Comparison of ENCODE assay signal across 15 cellular contexts in the genomic region with DNA sequence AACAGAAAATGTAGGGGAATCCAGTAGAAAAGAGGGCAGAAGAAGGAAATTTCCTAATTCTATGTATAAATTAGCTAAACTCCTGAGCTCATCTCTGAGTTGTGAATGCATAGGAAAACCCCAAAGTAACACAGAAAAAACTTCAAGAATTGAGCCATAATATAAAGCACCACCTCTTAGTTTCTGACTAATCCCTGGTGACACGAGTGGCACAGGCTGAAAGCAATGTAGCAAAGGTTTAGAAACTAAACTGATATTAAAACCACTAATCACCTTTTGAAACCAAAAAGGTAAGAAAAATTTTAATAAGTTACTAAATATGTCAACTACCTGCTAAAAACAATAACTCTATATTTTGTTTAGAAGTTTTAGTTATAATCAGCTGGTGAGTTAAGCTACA.
DNase-seq lines count a peak whose midpoint lies in the region; ATAC-seq and TF ChIP-seq lines count a peak whose summit lies in the region.
"Had no signal": no experiment of that assay in that cellular context is flagged by ENCODE, and none has a peak within 500 bp of the region (broad histone marks: within the 10 kb centered on the region; RNA-seq: fewer than 3 reads in every experiment).

No MANE protein-coding gene starts in this region.

- ATAC-seq in SK-N-SH treated with all-trans-retinoic acid at 6 μM for 48 hours (no peak), HG03439 (IDR thresholded peaks at IDR 0.05; ENCODE audit: unreplicated experiment) (peak; percentile 59), heart right ventricle (no peak)
- ATAC-seq: left lung had no signal

- peak overlapping the region; percentile 86 for H3K27ac Mint-ChIP-seq in HFFc6

- TF ChIP-seq CTCF in SK-N-SH (IDR thresholded peaks at IDR 0.05) (no peak), HFFc6 (IDR thresholded peaks at IDR 0.05) (no peak), heart right ventricle (IDR thresholded peaks at IDR 0.05) (no peak)

- no peak for DNase-seq in SK-N-SH
- DNase-seq in HFFc6 = no peak
- peak; percentile 50 for DNase-seq in mesenchymal stem cell
- no peak for DNase-seq in heart right ventricle
- no peak for DNase-seq in HAP-1 (ENCODE audit: low spot score in 2 of 2)
- DNase-seq in stimulated activated CD4-positive, alpha-beta T cell treated with anti-CD3 and anti-CD28 coated beads, Interleukin-1b, Interleukin-23, amount 100 ng/mL, for 48 hours = no peak
- DNase-seq: activated naive CD4-positive, alpha-beta T cell treated with anti-CD3 and anti-CD28 coated beads, Interleukin-2, amount 50 U/mL, for 16 hours; erythroblast; left lung; NCI-H1417 treated with DMSO at 0.1 percent for 48 hours; spleen; transverse colon had no signal

- H2BK120ac ChIP-seq in mesenchymal stem cell (ENCODE audit: low read depth, low read length) = no peak overlapping the region

- peak overlapping the region in 1 of 2 experiments; percentile 84; a peak in 1 of 4 replicates for H3K27ac ChIP-seq in SK-N-SH (ENCODE audit: low read depth in 2 of 2, low read length in 1 of 2)
- peak overlapping the region; percentile 76 for H3K27ac ChIP-seq in mesenchymal stem cell (ENCODE audit: low read length, poor library complexity, severe bottlenecking)
- H3K27ac ChIP-seq in heart right ventricle = no peak overlapping the region
- H3K27ac ChIP-seq: 22Rv1, left lung, spleen, transverse colon had no signal

- no peak overlapping the region for H2BK15ac ChIP-seq in mesenchymal stem cell (ENCODE audit: low read depth, poor library complexity, severe bottlenecking)

- H4K91ac ChIP-seq in mesenchymal stem cell (ENCODE audit: low read length) = no peak overlapping the region

- no peaks in the 10 kb centered on the region for H3K27me3 Mint-ChIP-seq in HFFc6 (ENCODE audit: insufficient read depth)

- no peaks in the 10 kb centered on the region for H3K9me3 Mint-ChIP-seq in HFFc6

- H3K9ac ChIP-seq in SK-N-SH (no peak overlapping the region), mesenchymal stem cell (ENCODE audit: low read length) (no peak overlapping the region)

- no peak overlapping the region for H3K4ac ChIP-seq in mesenchymal stem cell (ENCODE audit: low read depth in 1 of 2, low read length in 2 of 2)

- H2BK5ac ChIP-seq in mesenchymal stem cell (ENCODE audit: low read depth, low read length, poor library complexity, severe bottlenecking) = no peak overlapping the region

- peak overlapping the region; percentile 14; the same call in 1 of the 2 replicates for H3K4me3 Mint-ChIP-seq in HFFc6

- H4K8ac ChIP-seq in mesenchymal stem cell (ENCODE audit: low read length) = no peak overlapping the region

- no peak overlapping the region for H2AK5ac ChIP-seq in mesenchymal stem cell (ENCODE audit: low read length, severe bottlenecking)

- TF ChIP-seq RAD21 in SK-N-SH (IDR thresholded peaks at IDR 0.05; ENCODE audit: low read length) = no peak

- intact Hi-C loops in heart right ventricle (cut with DNase I) = no loop called here

- no peak overlapping the region for H3K4me3 ChIP-seq in SK-N-SH (ENCODE audit: low read depth in 2 of 2, low read length in 1 of 2)
- no peak overlapping the region for H3K4me3 ChIP-seq in mesenchymal stem cell (ENCODE audit: insufficient read depth in 1 of 2, low read depth in 1 of 2, low read length in 2 of 2)
- no peak overlapping the region for H3K4me3 ChIP-seq in heart right ventricle
- H3K4me3 ChIP-seq in HAP-1 = no peak overlapping the region
- H3K4me3 ChIP-seq: left lung, spleen, transverse colon had no signal

- H3K36me3 Mint-ChIP-seq in HFFc6 (ENCODE audit: low read depth) = peaks cover 4% of the 10 kb centered on the region; the same call in 1 of the 2 replicates

- H4K20me1 ChIP-seq in SK-N-SH (ENCODE audit: insufficient read depth) = no peaks in the 10 kb centered on the region

- H3K4me1 Mint-ChIP-seq in HFFc6 (ENCODE audit: low read depth) = peaks cover 54% of the 10 kb centered on the region

- H3F3A ChIP-seq in SK-N-SH (replicated peaks; ENCODE audit: insufficient read depth) = peaks cover 37% of the 10 kb centered on the region

- no peaks in the 10 kb centered on the region for H3K79me1 ChIP-seq in mesenchymal stem cell (replicated peaks; ENCODE audit: low read length, poor library complexity, severe bottlenecking)

- H3K36me3 ChIP-seq in SK-N-SH (replicated peaks in 1 of 2; ENCODE audit: control insufficient read depth in 1 of 2, insufficient read depth in 2 of 2, low read length in 1 of 2) (no peaks in the 10 kb centered on the region), mesenchymal stem cell (ENCODE audit: control insufficient read depth in 1 of 2, insufficient read depth in 2 of 2, low read depth in 1 of 2, low read length in 2 of 2) (no peaks in the 10 kb centered on the region), heart right ventricle (no peaks in the 10 kb centered on the region), HAP-1 (replicated peaks) (no peaks in the 10 kb centered on the region)
- H3K36me3 ChIP-seq: left lung, spleen, transverse colon had no signal

- H3K14ac ChIP-seq in mesenchymal stem cell (ENCODE audit: low read length in 2 of 2) = no peak overlapping the region

- no peak overlapping the region for H2BK12ac ChIP-seq in mesenchymal stem cell (ENCODE audit: low read length in 2 of 2)

- H3K4me1 ChIP-seq in SK-N-SH (ENCODE audit: control insufficient read depth in 1 of 2, insufficient read depth in 2 of 2, low read depth in 1 of 2, low read length in 1 of 2) (peaks cover 0 to 20% of the 10 kb centered on the region in 2 experiments; a peak in 3 of 4 replicates), mesenchymal stem cell (ENCODE audit: control insufficient read depth, insufficient read depth, low read depth, low read length) (no peaks in the 10 kb centered on the region), heart right ventricle (no peaks in the 10 kb centered on the region), HAP-1 (no peaks in the 10 kb centered on the region)
- H3K4me1 ChIP-seq: left lung, spleen had no signal

- in situ Hi-C loops in HAP-1 (cut with MboI; ENCODE audit: low sequenced_read_pairs) = no loop called here

- H2AFZ ChIP-seq in SK-N-SH (ENCODE audit: low read depth) (peak overlapping the region; percentile 83), mesenchymal stem cell (ENCODE audit: low read depth, low read length) (no peak overlapping the region)

- no peak overlapping the region for H3K23ac ChIP-seq in mesenchymal stem cell (ENCODE audit: low read length in 2 of 2)

- 93% methylated on average over 1 of the region's 1 CpG for WGBS in SK-N-SH (ENCODE audit: low lambda C conversion rate)
- WGBS in mesenchymal stem cell = no CpG with 5 or more reads among the region's 1 CpG
- 81 to 83% methylated on average over 1 of the region's 1 CpG for WGBS in heart right ventricle, 2 donors

- TF ChIP-seq EP300 in SK-N-SH (IDR thresholded peaks at IDR 0.05; ENCODE audit: borderline replicate concordance in 1 of 2, low read depth in 1 of 2, low read length in 1 of 2) = no peak

- POLR2A ChIA-PET in SK-N-SH (lab: Yijun Ruan, JAX) = no interaction called here

- H3K4me2 ChIP-seq in SK-N-SH = no peak overlapping the region
- H3K4me2 ChIP-seq in mesenchymal stem cell (ENCODE audit: low read length, poor library complexity, severe bottlenecking) = no peak overlapping the region

- H3K9me2 ChIP-seq in SK-N-SH = no peaks in the 10 kb centered on the region

- H3K79me2 ChIP-seq in SK-N-SH (ENCODE audit: insufficient read depth) = no peaks in the 10 kb centered on the region

- H3K18ac ChIP-seq in mesenchymal stem cell (ENCODE audit: low read depth in 1 of 2, low read length in 2 of 2) = no peak overlapping the region

- H3K27me3 ChIP-seq in SK-N-SH (ENCODE audit: insufficient read depth) = no peaks in the 10 kb centered on the region
- no peaks in the 10 kb centered on the region for H3K27me3 ChIP-seq in mesenchymal stem cell (ENCODE audit: control insufficient read depth in 1 of 2, insufficient read depth in 1 of 2, low read length in 2 of 2)
- H3K27me3 ChIP-seq in heart right ventricle = no peaks in the 10 kb centered on the region
- H3K27me3 ChIP-seq in HAP-1 (ENCODE audit: low read depth) = no peaks in the 10 kb centered on the region
- H3K27me3 ChIP-seq: left lung, spleen, transverse colon had no signal

- H3K9me3 ChIP-seq in SK-N-SH (no peaks in the 10 kb centered on the region), mesenchymal stem cell (ENCODE audit: control insufficient read depth, low read length) (no peaks in the 10 kb centered on the region), heart right ventricle (no peaks in the 10 kb centered on the region), HAP-1 (no peaks in the 10 kb centered on the region)
- H3K9me3 ChIP-seq: left lung, spleen, transverse colon had no signal

- CTCF ChIA-PET in SK-N-SH (lab: Yijun Ruan, JAX) = no interaction called here

TF ChIP-seq in SK-N-SH, 30 proteins besides CTCF, POLR2A, EP300 and RAD21:
- no peak for TF ChIP-seq ELF1 (IDR thresholded peaks at IDR 0.05)

TF ChIP-seq in SK-N-SH treated with all-trans-retinoic acid at 6 μM for 48 hours, 23 proteins besides CTCF, POLR2A, EP300 and RAD21:
- TF ChIP-seq, protein P1, sequence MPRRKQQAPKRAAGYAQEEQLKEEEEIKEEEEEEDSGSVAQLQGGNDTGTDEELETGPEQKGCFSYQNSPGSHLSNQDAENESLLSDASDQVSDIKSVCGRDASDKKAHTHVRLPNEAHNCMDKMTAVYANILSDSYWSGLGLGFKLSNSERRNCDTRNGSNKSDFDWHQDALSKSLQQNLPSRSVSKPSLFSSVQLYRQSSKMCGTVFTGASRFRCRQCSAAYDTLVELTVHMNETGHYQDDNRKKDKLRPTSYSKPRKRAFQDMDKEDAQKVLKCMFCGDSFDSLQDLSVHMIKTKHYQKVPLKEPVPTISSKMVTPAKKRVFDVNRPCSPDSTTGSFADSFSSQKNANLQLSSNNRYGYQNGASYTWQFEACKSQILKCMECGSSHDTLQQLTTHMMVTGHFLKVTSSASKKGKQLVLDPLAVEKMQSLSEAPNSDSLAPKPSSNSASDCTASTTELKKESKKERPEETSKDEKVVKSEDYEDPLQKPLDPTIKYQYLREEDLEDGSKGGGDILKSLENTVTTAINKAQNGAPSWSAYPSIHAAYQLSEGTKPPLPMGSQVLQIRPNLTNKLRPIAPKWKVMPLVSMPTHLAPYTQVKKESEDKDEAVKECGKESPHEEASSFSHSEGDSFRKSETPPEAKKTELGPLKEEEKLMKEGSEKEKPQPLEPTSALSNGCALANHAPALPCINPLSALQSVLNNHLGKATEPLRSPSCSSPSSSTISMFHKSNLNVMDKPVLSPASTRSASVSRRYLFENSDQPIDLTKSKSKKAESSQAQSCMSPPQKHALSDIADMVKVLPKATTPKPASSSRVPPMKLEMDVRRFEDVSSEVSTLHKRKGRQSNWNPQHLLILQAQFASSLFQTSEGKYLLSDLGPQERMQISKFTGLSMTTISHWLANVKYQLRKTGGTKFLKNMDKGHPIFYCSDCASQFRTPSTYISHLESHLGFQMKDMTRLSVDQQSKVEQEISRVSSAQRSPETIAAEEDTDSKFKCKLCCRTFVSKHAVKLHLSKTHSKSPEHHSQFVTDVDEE (CRISPR knock-in tag; IDR thresholded peaks at IDR 0.05) = no peak
- TF ChIP-seq TOX (CRISPR knock-in tag; IDR thresholded peaks at IDR 0.05; ENCODE audit: borderline replicate concordance) = no peak
- TF ChIP-seq ESRRG (CRISPR knock-in tag; IDR thresholded peaks at IDR 0.05) = no peak
- no peak for TF ChIP-seq PPARA (CRISPR knock-in tag; IDR thresholded peaks at IDR 0.05; ENCODE audit: borderline replicate concordance)
- no peak for TF ChIP-seq ZNF8 (CRISPR knock-in tag; IDR thresholded peaks at IDR 0.05)
- no peak for TF ChIP-seq GLIS3 (CRISPR knock-in tag; IDR thresholded peaks at IDR 0.05)
TF ChIP-seq in SK-N-SH treated with all-trans-retinoic acid at 6 μM for 48 hours: peak in this region for 0.
